Comparison of ENCODE assay signal across 1 cellular context in genomic region chr15:60507596-60508424, GRCh38.
TF ChIP-seq lines count a peak whose summit lies in the region.

No MANE protein-coding gene starts in this region.

TF ChIP-seq in GM12878, 131 proteins besides CTCF, POLR2A, EP300 and RAD21 (continued from another document and continues in another):
- TF ChIP-seq NKRF (conservative IDR thresholded peaks at IDR 0.05) = no peak
- 0 out of 2 replicates have a peak, but pooled peaks have one; percentile 19 for TF ChIP-seq DPF2 (IDR thresholded peaks at IDR 0.05)
- TF ChIP-seq SIX5 (IDR thresholded peaks at IDR 0.05; ENCODE audit: low read depth, low read length, severe bottlenecking) = no peak
- TF ChIP-seq LARP7 (IDR thresholded peaks at IDR 0.05) = no peak
- TF ChIP-seq RUNX3 (IDR thresholded peaks at IDR 0.05; ENCODE audit: low read length) = peak; percentile 68; the same call in 1 of the 2 replicates
- TF ChIP-seq EZH2 (IDR thresholded peaks at IDR 0.05; ENCODE audit: borderline replicate concordance, control insufficient read depth, low read depth, low read length) = no peak
- no peak for TF ChIP-seq MTA3 (IDR thresholded peaks at IDR 0.05; ENCODE audit: borderline replicate concordance, low read length)
- no peak for TF ChIP-seq ZNF207 (IDR thresholded peaks at IDR 0.05; ENCODE audit: borderline replicate concordance)
- peak; percentile 80 for TF ChIP-seq SMC3 (IDR thresholded peaks at IDR 0.05; ENCODE audit: borderline replicate concordance, low read length)
- TF ChIP-seq NFIC (IDR thresholded peaks at IDR 0.05; ENCODE audit: low read depth, low read length) = no peak
- TF ChIP-seq, protein P1, sequence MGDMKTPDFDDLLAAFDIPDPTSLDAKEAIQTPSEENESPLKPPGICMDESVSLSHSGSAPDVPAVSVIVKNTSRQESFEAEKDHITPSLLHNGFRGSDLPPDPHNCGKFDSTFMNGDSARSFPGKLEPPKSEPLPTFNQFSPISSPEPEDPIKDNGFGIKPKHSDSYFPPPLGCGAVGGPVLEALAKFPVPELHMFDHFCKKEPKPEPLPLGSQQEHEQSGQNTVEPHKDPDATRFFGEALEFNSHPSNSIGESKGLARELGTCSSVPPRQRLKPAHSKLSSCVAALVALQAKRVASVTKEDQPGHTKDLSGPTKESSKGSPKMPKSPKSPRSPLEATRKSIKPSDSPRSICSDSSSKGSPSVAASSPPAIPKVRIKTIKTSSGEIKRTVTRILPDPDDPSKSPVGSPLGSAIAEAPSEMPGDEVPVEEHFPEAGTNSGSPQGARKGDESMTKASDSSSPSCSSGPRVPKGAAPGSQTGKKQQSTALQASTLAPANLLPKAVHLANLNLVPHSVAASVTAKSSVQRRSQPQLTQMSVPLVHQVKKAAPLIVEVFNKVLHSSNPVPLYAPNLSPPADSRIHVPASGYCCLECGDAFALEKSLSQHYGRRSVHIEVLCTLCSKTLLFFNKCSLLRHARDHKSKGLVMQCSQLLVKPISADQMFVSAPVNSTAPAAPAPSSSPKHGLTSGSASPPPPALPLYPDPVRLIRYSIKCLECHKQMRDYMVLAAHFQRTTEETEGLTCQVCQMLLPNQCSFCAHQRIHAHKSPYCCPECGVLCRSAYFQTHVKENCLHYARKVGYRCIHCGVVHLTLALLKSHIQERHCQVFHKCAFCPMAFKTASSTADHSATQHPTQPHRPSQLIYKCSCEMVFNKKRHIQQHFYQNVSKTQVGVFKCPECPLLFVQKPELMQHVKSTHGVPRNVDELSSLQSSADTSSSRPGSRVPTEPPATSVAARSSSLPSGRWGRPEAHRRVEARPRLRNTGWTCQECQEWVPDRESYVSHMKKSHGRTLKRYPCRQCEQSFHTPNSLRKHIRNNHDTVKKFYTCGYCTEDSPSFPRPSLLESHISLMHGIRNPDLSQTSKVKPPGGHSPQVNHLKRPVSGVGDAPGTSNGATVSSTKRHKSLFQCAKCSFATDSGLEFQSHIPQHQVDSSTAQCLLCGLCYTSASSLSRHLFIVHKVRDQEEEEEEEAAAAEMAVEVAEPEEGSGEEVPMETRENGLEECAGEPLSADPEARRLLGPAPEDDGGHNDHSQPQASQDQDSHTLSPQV (IDR thresholded peaks at IDR 0.05) = 0 out of 2 replicates have a peak, but pooled peaks have one; percentile 23
- TF ChIP-seq NFXL1 (IDR thresholded peaks at IDR 0.05; ENCODE audit: borderline replicate concordance) = no peak
- 0 out of 2 replicates have a peak, but pooled peaks have one; percentile 22 for TF ChIP-seq CREB1 (IDR thresholded peaks at IDR 0.05; ENCODE audit: low read depth)
- TF ChIP-seq HDAC6 (IDR thresholded peaks at IDR 0.05; ENCODE audit: unreplicated experiment) = no peak
- TF ChIP-seq NRF1 (conservative IDR thresholded peaks at IDR 0.05; ENCODE audit: low read depth, low read length) = no peak
- peak; percentile 35; the same call in 1 of the 2 replicates for TF ChIP-seq PKNOX1 (IDR thresholded peaks at IDR 0.05)
- TF ChIP-seq SREBF2 (IDR thresholded peaks at IDR 0.05; ENCODE audit: low read length) = no peak
- TF ChIP-seq TCF7 (IDR thresholded peaks at IDR 0.05; ENCODE audit: borderline replicate concordance) = no peak
- TF ChIP-seq BCL11A (IDR thresholded peaks at IDR 0.05; ENCODE audit: low read depth, low read length) = no peak
- no peak for TF ChIP-seq ATF7 (IDR thresholded peaks at IDR 0.05; ENCODE audit: low read depth)
- 0 out of 2 replicates have a peak, but pooled peaks have one; percentile 47 for TF ChIP-seq STAT3 (IDR thresholded peaks at IDR 0.05; ENCODE audit: low read depth, low read length)
- no peak for TF ChIP-seq KLF5 (IDR thresholded peaks at IDR 0.05; ENCODE audit: partially characterized antibody)
- TF ChIP-seq GABPA (IDR thresholded peaks at IDR 0.05; ENCODE audit: low read depth) = no peak
- TF ChIP-seq ATF2 (IDR thresholded peaks at IDR 0.05; ENCODE audit: low read length) = no peak
- no peak for TF ChIP-seq MTA2 (IDR thresholded peaks at IDR 0.05; ENCODE audit: low read depth)
- no peak for TF ChIP-seq NFYA (IDR thresholded peaks at IDR 0.05; ENCODE audit: borderline replicate concordance, low read depth, low read length)
- no peak for TF ChIP-seq TAF1 (IDR thresholded peaks at IDR 0.05; ENCODE audit: borderline replicate concordance, low read depth, low read length)
- TF ChIP-seq, protein P2, sequence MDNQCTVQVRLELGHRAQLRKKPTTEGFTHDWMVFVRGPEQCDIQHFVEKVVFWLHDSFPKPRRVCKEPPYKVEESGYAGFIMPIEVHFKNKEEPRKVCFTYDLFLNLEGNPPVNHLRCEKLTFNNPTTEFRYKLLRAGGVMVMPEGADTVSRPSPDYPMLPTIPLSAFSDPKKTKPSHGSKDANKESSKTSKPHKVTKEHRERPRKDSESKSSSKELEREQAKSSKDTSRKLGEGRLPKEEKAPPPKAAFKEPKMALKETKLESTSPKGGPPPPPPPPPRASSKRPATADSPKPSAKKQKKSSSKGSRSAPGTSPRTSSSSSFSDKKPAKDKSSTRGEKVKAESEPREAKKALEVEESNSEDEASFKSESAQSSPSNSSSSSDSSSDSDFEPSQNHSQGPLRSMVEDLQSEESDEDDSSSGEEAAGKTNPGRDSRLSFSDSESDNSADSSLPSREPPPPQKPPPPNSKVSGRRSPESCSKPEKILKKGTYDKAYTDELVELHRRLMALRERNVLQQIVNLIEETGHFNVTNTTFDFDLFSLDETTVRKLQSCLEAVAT (IDR thresholded peaks at IDR 0.05) = no peak
- TF ChIP-seq REST (IDR thresholded peaks at IDR 0.05; ENCODE audit: low read depth, low read length) = no peak
- TF ChIP-seq SRF (IDR thresholded peaks at IDR 0.05; ENCODE audit: low read depth in 2 of 2, low read length in 2 of 2) = no peak
- TF ChIP-seq ZNF687 (IDR thresholded peaks at IDR 0.05) = no peak
- TF ChIP-seq YBX1 (IDR thresholded peaks at IDR 0.05) = no peak
- no peak for TF ChIP-seq BRCA1 (IDR thresholded peaks at IDR 0.05; ENCODE audit: low read depth, low read length)
- TF ChIP-seq ATF3 (IDR thresholded peaks at IDR 0.05; ENCODE audit: borderline replicate concordance, extremely low read depth, low read depth, low read length) = no peak
- TF ChIP-seq JUND (IDR thresholded peaks at IDR 0.05; ENCODE audit: low read depth, low read length) = no peak
- TF ChIP-seq KDM1A (IDR thresholded peaks at IDR 0.05; ENCODE audit: borderline replicate concordance) = no peak
- no peak for TF ChIP-seq YY1 (IDR thresholded peaks at IDR 0.05; ENCODE audit: low read depth, low read length)
- TF ChIP-seq, protein P3, sequence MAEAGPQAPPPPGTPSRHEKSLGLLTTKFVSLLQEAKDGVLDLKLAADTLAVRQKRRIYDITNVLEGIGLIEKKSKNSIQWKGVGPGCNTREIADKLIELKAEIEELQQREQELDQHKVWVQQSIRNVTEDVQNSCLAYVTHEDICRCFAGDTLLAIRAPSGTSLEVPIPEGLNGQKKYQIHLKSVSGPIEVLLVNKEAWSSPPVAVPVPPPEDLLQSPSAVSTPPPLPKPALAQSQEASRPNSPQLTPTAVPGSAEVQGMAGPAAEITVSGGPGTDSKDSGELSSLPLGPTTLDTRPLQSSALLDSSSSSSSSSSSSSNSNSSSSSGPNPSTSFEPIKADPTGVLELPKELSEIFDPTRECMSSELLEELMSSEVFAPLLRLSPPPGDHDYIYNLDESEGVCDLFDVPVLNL (IDR thresholded peaks at IDR 0.05; ENCODE audit: low read depth, low read length) = no peak
- TF ChIP-seq, protein P4, sequence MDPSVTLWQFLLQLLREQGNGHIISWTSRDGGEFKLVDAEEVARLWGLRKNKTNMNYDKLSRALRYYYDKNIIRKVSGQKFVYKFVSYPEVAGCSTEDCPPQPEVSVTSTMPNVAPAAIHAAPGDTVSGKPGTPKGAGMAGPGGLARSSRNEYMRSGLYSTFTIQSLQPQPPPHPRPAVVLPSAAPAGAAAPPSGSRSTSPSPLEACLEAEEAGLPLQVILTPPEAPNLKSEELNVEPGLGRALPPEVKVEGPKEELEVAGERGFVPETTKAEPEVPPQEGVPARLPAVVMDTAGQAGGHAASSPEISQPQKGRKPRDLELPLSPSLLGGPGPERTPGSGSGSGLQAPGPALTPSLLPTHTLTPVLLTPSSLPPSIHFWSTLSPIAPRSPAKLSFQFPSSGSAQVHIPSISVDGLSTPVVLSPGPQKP (IDR thresholded peaks at IDR 0.05; ENCODE audit: low read depth, low read length) = no peak
- no peak for TF ChIP-seq WRNIP1 (IDR thresholded peaks at IDR 0.05; ENCODE audit: borderline replicate concordance, low read depth, low read length)
- TF ChIP-seq NR2F1 (conservative IDR thresholded peaks at IDR 0.05) = no peak
